ENCODE assay signal across 18 cellular contexts in the genomic region with DNA sequence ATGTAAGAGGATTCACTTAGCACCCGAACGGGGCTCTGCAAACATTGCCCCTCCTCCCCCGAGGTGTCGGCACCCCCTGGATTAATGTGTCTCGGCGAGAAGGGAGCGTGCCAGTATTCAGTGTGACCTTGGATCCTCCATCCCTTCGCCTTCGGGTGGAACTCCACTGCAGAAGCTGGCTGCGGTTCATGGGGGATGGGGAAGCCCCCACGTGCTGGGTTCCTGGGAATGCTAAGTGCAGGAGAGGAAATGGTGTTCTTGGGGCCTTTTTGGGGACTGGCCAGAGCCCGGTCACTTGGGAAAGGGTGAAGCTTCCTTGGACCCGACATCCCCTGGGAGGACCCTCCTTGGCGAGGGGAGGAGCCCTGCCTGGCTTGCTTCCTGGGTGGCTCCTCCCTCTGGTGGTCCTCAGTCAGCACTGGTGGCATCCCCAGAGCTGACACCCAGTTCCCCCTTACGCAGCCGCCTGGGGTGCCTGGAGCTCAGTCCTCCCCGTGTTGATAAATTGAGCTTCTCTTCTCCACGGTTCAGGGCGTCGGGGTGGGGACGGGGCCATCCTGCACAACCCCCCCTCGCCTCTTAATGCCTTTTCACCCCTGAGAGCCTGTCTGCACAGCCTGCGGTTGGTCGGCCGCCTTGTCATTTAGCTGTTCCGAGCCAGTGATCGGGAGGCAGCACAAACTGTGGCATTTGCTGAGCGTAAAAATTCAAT. TPM values are rescaled to one million over a fixed set of nuclear protein-coding genes. Genes with fewer than 3 reads are reported as not detected.
DNase-seq lines count a peak whose midpoint lies in the region; ATAC-seq, FAIRE-seq and TF ChIP-seq lines count a peak whose summit lies in the region.
"Had no signal": no experiment of that assay in that cellular context is flagged by ENCODE, and none has a peak within 500 bp of the region (broad histone marks: within the 10 kb centered on the region; RNA-seq: fewer than 3 reads in every experiment).

No MANE protein-coding gene starts in this region.

- TF ChIP-seq CTCF in AG10803 (conservative IDR thresholded peaks at IDR 0.05; ENCODE audit: low read length), result no peak
- no peak for TF ChIP-seq CTCF in HFFc6 (IDR thresholded peaks at IDR 0.05)
- no peak for TF ChIP-seq CTCF in brain (conservative IDR thresholded peaks at IDR 0.05)

- H3K9me3 Mint-ChIP-seq in HFFc6, result no peaks in the 10 kb centered on the region
- peaks cover 0 to 4% (median 0%) of the 10 kb centered on the region in 5 experiments for H3K9me3 Mint-ChIP-seq in brain
- no peaks in the 10 kb centered on the region for H3K9me3 Mint-ChIP-seq in natural killer cell treated with Interleukin-12 subunit alpha and Interleukin-12 subunit beta and Interleukin-15 and Interleukin-18, amount 100 ng/mL, for 72 hours
- H3K9me3 Mint-ChIP-seq: activated CD4-positive, alpha-beta memory T cell treated with anti-CD3 and anti-CD28 coated beads, Interleukin-2, amount 10 ng/mL, durations not matched to agents 7 days and 5 days had no signal

- H3K36me3 Mint-ChIP-seq in HFFc6 (ENCODE audit: low read depth) (peaks cover 4% of the 10 kb centered on the region), brain (no peaks in the 10 kb centered on the region)
- no peaks in the 10 kb centered on the region for H3K36me3 Mint-ChIP-seq in natural killer cell treated with Interleukin-12 subunit alpha and Interleukin-12 subunit beta and Interleukin-15 and Interleukin-18, amount 100 ng/mL, for 72 hours

- peak overlapping the region; percentile 40 for H3K4me3 ChIP-seq in AG10803 (ENCODE audit: low read length)

- H3K27ac Mint-ChIP-seq in HFFc6 (peak overlapping the region; percentile 96), brain (peak overlapping the region in 3 of 5 experiments; percentile 94 to 97 (median 95))
- peak overlapping the region; percentile 74 to 79 for H3K27ac Mint-ChIP-seq in natural killer cell treated with Interleukin-12 subunit alpha and Interleukin-12 subunit beta and Interleukin-15 and Interleukin-18, amount 100 ng/mL, for 72 hours
- H3K27ac Mint-ChIP-seq: activated CD4-positive, alpha-beta memory T cell treated with anti-CD3 and anti-CD28 coated beads, Interleukin-2, amount 10 ng/mL, durations not matched to agents 7 days and 5 days had no signal

- peak overlapping the region; percentile 81 for H3K4me3 Mint-ChIP-seq in HFFc6
- peak overlapping the region; percentile 76 to 82 (median 80) for H3K4me3 Mint-ChIP-seq in brain
- no peak overlapping the region for H3K4me3 Mint-ChIP-seq in natural killer cell treated with Interleukin-12 subunit alpha and Interleukin-12 subunit beta and Interleukin-15 and Interleukin-18, amount 100 ng/mL, for 72 hours
- H3K4me3 Mint-ChIP-seq: activated CD4-positive, alpha-beta memory T cell treated with anti-CD3 and anti-CD28 coated beads, Interleukin-2, amount 10 ng/mL, durations not matched to agents 7 days and 5 days had no signal

- DNase-seq in AG10803 (ENCODE audit: low read depth) (peak; percentile 53), HFFc6 (peak; percentile 57), frontal cortex (ENCODE audit: low spot score in 2 of 2) (no peak), cortex of kidney (lab: John Stamatoyannopoulos, UW) (no peak)
- no peak for DNase-seq in natural killer cell treated with Interleukin-12 subunit alpha and Interleukin-12 subunit beta and Interleukin-15 and Interleukin-18, amount 100 ng/mL, for 72 hours (ENCODE audit: low spot score)
- DNase-seq: activated CD4-positive, alpha-beta memory T cell treated with anti-CD3 and anti-CD28 coated beads, Interleukin-2, amount 10 ng/mL, durations not matched to agents 7 days and 5 days; activated gamma-delta T cell; C1 segment of cervical spinal cord; central memory CD4-positive, alpha-beta T cell; MV-4-11; RPMI8226; stimulated activated CD4-positive, alpha-beta T cell treated with anti-CD3 and anti-CD28 coated beads, Interleukin-4, amount 100 ng/mL, for 24 hours; stimulated activated naive CD4-positive, alpha-beta T cell; T-helper 9 cell had no signal

- no peak for ATAC-seq in natural killer cell treated with Interleukin-12 subunit alpha and Interleukin-12 subunit beta and Interleukin-15 and Interleukin-18, amount 100 ng/mL, for 72 hours
- ATAC-seq in GM19397 (IDR thresholded peaks at IDR 0.05; ENCODE audit: unreplicated experiment) (no peak), HG03135 (IDR thresholded peaks at IDR 0.05; ENCODE audit: unreplicated experiment) (no peak)

- no peak for FAIRE-seq in frontal cortex (lab: Jason Lieb, UNC)
- FAIRE-seq: H54 had no signal

- peaks cover 2% of the 10 kb centered on the region for H3K27me3 Mint-ChIP-seq in HFFc6 (ENCODE audit: insufficient read depth)
- H3K27me3 Mint-ChIP-seq in brain, result peaks cover 13% of the 10 kb centered on the region
- no peaks in the 10 kb centered on the region for H3K27me3 Mint-ChIP-seq in natural killer cell treated with Interleukin-12 subunit alpha and Interleukin-12 subunit beta and Interleukin-15 and Interleukin-18, amount 100 ng/mL, for 72 hours
- H3K27me3 Mint-ChIP-seq: activated CD4-positive, alpha-beta memory T cell treated with anti-CD3 and anti-CD28 coated beads, Interleukin-2, amount 10 ng/mL, durations not matched to agents 7 days and 5 days had no signal

- peaks cover 50% of the 10 kb centered on the region for H3K4me1 Mint-ChIP-seq in HFFc6 (ENCODE audit: low read depth)
- H3K4me1 Mint-ChIP-seq in brain, result no peaks in the 10 kb centered on the region
- peaks cover 51 to 60% of the 10 kb centered on the region in 2 donors for H3K4me1 Mint-ChIP-seq in natural killer cell treated with Interleukin-12 subunit alpha and Interleukin-12 subunit beta and Interleukin-15 and Interleukin-18, amount 100 ng/mL, for 72 hours (ENCODE audit: low read depth in 2 of 2)
- H3K4me1 Mint-ChIP-seq: activated CD4-positive, alpha-beta memory T cell treated with anti-CD3 and anti-CD28 coated beads, Interleukin-2, amount 10 ng/mL, durations not matched to agents 7 days and 5 days had no signal

RNA-seq across cellular contexts. Expression of gene GSE1, which starts 30.8 kb away (rescaled TPM):
- total RNA-seq in HFFc6 (2021; fragmentation: NEBNext Ultra II Directional; extraction: Animal tissue kit (Norgen Biotek cat#: 25700)), result 10 to 100 TPM; 49.2 to 62.3 (median 58.1) TPM
- 127 TPM for polyA plus RNA-seq in brain (ENCODE audit: insufficient read depth, low read depth, low replicate concordance)
- 100 to 1,000 TPM in 1 of 2 donors, 10 to 100 TPM in 1; 84.9 to 146 TPM for total RNA-seq in natural killer cell treated with Interleukin-12 subunit alpha and Interleukin-12 subunit beta and Interleukin-15 and Interleukin-18, amount 100 ng/mL, for 72 hours
- 13.9 TPM for total RNA-seq in frontal cortex

Comparison
In these comparisons a context has a peak if more than half of its experiments do, and no peak if none do; other contexts are left out.
1. DNase-seq: peak in AG10803 (single experiment) and HFFc6 (single experiment); none in natural killer cell treated with Interleukin-12 subunit alpha and Interleukin-12 subunit beta and Interleukin-15 and Interleukin-18, amount 100 ng/mL, for 72 hours (single experiment), frontal cortex (0 of 2) and cortex of kidney (single experiment).
2. Peak in every context shown above with its lines, with median percentiles within 50 percentile points of each other: H3K27ac Mint-ChIP-seq.